ENCODE assay signal across 8 cellular contexts in genomic region chr18:50878345-50879301, GRCh38. TPM values are rescaled to one million over a fixed set of nuclear protein-coding genes. Genes with fewer than 3 reads are reported as not detected.
A peak's percentile ranks its signal among the peaks of the same experiment; 100 is the strongest.
DNase-seq lines count a peak whose midpoint lies in the region; TF ChIP-seq lines count a peak whose summit lies in the region.

ME2 (plus strand) TSS chr18:50879118; CDS start chr18:50895821, 16,703 bp downstream.

- peak within 1 kb of the TSS; percentile 82 for H3K27ac ChIP-seq in DOHH2 (ENCODE audit: low read depth, low read length)
- peak within 1 kb of the TSS; percentile 64 for H3K27ac ChIP-seq in GM23248
- H3K27ac ChIP-seq in esophagus squamous epithelium = peak within 1 kb of the TSS; percentile 95 to 98 (median 97)

- H3K27me3 ChIP-seq in DOHH2 (ENCODE audit: control insufficient read depth, low read length) (no peaks in the 10 kb centered on the region), GM23248 (replicated peaks; ENCODE audit: insufficient read depth) (no peaks in the 10 kb centered on the region), esophagus squamous epithelium (no peaks in the 10 kb centered on the region)

- H3K79me2 ChIP-seq in DOHH2 (ENCODE audit: control insufficient read depth, low read length) (peaks cover 49% of the 10 kb centered on the region), GM23248 (ENCODE audit: insufficient read depth) (peaks cover 37% of the 10 kb centered on the region)

- TF ChIP-seq POLR2A in esophagus squamous epithelium (IDR thresholded peaks at IDR 0.05) = peak in 3 of 4 donors; percentile 67 to 94 (median 92)

- TF ChIP-seq CTCF in DOHH2 (IDR thresholded peaks at IDR 0.05; ENCODE audit: low read depth, low read length, poor library complexity, severe bottlenecking) (no peak), esophagus squamous epithelium (IDR thresholded peaks at IDR 0.05) (peak in 2 of 6 experiments; percentile 3 to 8)

- H3K9ac ChIP-seq in GM23248 = peak within 1 kb of the TSS; percentile 83

- in situ Hi-C loops in GM23248 (cut with MboI) = no loop called here

- no peaks in the 10 kb centered on the region for H3F3A ChIP-seq in DOHH2 (ENCODE audit: control insufficient read depth, insufficient read depth)
- peaks cover 9% of the 10 kb centered on the region; the same call in 1 of the 2 replicates for H3F3A ChIP-seq in GM23248 (ENCODE audit: insufficient read depth)

- WGBS in GM23248 (ENCODE audit: low coverage in 1 of 2, low lambda C conversion rate in 2 of 2, missing lambda C conversion rate in 2 of 2), 2 experiments = 1 to 2% methylated on average over 25 to 72 of the region's 78 CpGs
- WGBS in esophagus squamous epithelium, 2 donors = 0 to 2% methylated on average over 5 to 16 of the region's 78 CpGs

- peak within 1 kb of the TSS; percentile 97 for H2AFZ ChIP-seq in GM23248

- H3K36me3 ChIP-seq in DOHH2 (ENCODE audit: control insufficient read depth, low read length) (peaks cover 26% of the 10 kb centered on the region), GM23248 (ENCODE audit: low read depth) (no peaks in the 10 kb centered on the region), esophagus squamous epithelium (no peaks in the 10 kb centered on the region)

- H4K20me1 ChIP-seq in DOHH2 (ENCODE audit: control insufficient read depth, insufficient read depth, low read depth, low read length) (peaks cover 12% of the 10 kb centered on the region), GM23248 (ENCODE audit: insufficient read depth) (no peaks in the 10 kb centered on the region)

- H3K4me3 ChIP-seq in DOHH2 (ENCODE audit: low read length) (peak within 1 kb of the TSS; percentile 86), GM23248 (peak within 1 kb of the TSS; percentile 97), esophagus squamous epithelium (peak within 1 kb of the TSS; percentile 80 to 88 (median 84))

- intact Hi-C loops in esophagus squamous epithelium (cut with DNase I) = no loop called here

- no peaks in the 10 kb centered on the region for H3K9me2 ChIP-seq in DOHH2 (replicated peaks; ENCODE audit: control insufficient read depth, low read length)
- H3K9me2 ChIP-seq in GM23248 (ENCODE audit: insufficient read depth) = no peaks in the 10 kb centered on the region

- H3K9me3 ChIP-seq in DOHH2 (ENCODE audit: control insufficient read depth, insufficient read depth, low read length) (no peaks in the 10 kb centered on the region), GM23248 (ENCODE audit: low read depth) (no peaks in the 10 kb centered on the region), esophagus squamous epithelium (no peaks in the 10 kb centered on the region)

- H3K4me1 ChIP-seq in DOHH2 (ENCODE audit: control insufficient read depth, low read length) (peaks cover 38% of the 10 kb centered on the region), GM23248 (ENCODE audit: insufficient read depth) (peaks cover 7% of the 10 kb centered on the region), esophagus squamous epithelium (peaks cover 8 to 33% (median 12%) of the 10 kb centered on the region in 3 donors)

- DNase-seq in GM23248 (peak; percentile 96), Kasumi-1 (lab: John Stamatoyannopoulos, UW) (peak; percentile 89 to 93), RKO (ENCODE audit: low spot score) (peak; percentile 91), activated T-helper 1 cell treated with Interleukin-2 at 50 U/mL for 16 hours (ENCODE audit: low read depth) (peak; percentile 84), esophagus squamous epithelium (lab: John Stamatoyannopoulos, UW) (peak; percentile 54), myocyte (ENCODE audit: low read depth) (peak; percentile 89)
- peak; percentile 85 to 86 for DNase-seq in stimulated activated CD8-positive, alpha-beta memory T cell treated with anti-CD3 and anti-CD28 coated beads, Interleukin-7, amount 100 ng/mL, for 4 hours (ENCODE audit: low read depth in 2 of 2)

- H3K4me2 ChIP-seq in DOHH2 (ENCODE audit: low read length) (peak within 1 kb of the TSS; percentile 90), GM23248 (ENCODE audit: unreplicated experiment) (peak within 1 kb of the TSS; percentile 97)

RNA-seq across cellular contexts. Expression of gene ME2, which starts in this region (rescaled TPM):
- total RNA-seq in GM23248 (2014; rRNA removed; shearing (Covaris generic)) = 24.5 and 32.2 TPM in 2 replicates
- polyA plus RNA-seq in GM23248 (2016; fragmentation: Nextera tagmentation; extraction: Ambion mirVana) = 24.1 and 25.6 TPM in 2 replicates
- total RNA-seq in esophagus squamous epithelium = 10 to 100 TPM; 18.5 to 32.2 (median 25.5) TPM
- 21.8 and 31.9 TPM in 2 replicates for total RNA-seq in myocyte
- polyA plus RNA-seq in myocyte (2012) = 11.9 TPM

Comparison
In these comparisons a context has a peak if more than half of its experiments do, and no peak if none do; other contexts are left out.
1. Peak in every context shown above with its lines: DNase-seq, H3K4me3 ChIP-seq and H3K27ac ChIP-seq.